32 cellular contexts compared by ENCODE assay signal in genomic region chr10:71307469-71308085, GRCh38. TPM values are rescaled to one million over a fixed set of nuclear protein-coding genes. Genes with fewer than 3 reads are reported as not detected.
DNase-seq lines count a peak whose midpoint lies in the region; ATAC-seq and TF ChIP-seq lines count a peak whose summit lies in the region.
"Had no signal": no experiment of that assay in that cellular context is flagged by ENCODE, and none has a peak within 500 bp of the region (broad histone marks: within the 10 kb centered on the region; RNA-seq: fewer than 3 reads in every experiment).

No MANE protein-coding gene starts in this region.

- H3K4me3 ChIP-seq in right cardiac atrium (ENCODE audit: low read length) (no peak overlapping the region), mucosa of descending colon (no peak overlapping the region), upper lobe of right lung (no peak overlapping the region), OCI-LY7 (ENCODE audit: low read depth, low read length, poor library complexity, severe bottlenecking) (no peak overlapping the region)
- H3K4me3 ChIP-seq: colonic mucosa, SK-N-MC, tibial artery had no signal

- intact Hi-C loops in right cardiac atrium (cut with DNase I) (no loop called here), mucosa of descending colon (cut with DNase I, micrococcal nuclease) (no loop called here), upper lobe of right lung (cut with DNase I) (no loop called here), OCI-LY7 (cut with micrococcal nuclease; ENCODE audit: unreplicated experiment) (no loop called here)

- H3K27ac Mint-ChIP-seq in T-helper 2 cell treated with Interferon-gamma antibody and Interleukin-4, amounts not matched to agents 5 μg/mL and 100 μg/mL, for 36 hours, result no peak overlapping the region
- H3K27ac Mint-ChIP-seq: activated B cell treated with CpG ODN at 0.5 μM for 24 hours; activated CD4-positive, alpha-beta T cell treated with anti-CD3 and anti-CD28 coated beads, Interleukin-2, amount 10 ng/mL, durations not matched to agents 7 days and 5 days; activated naive CD8-positive, alpha-beta T cell treated with anti-CD3 and anti-CD28 coated beads for 36 hours had no signal

- no peaks in the 10 kb centered on the region for H4K20me1 ChIP-seq in OCI-LY7 (ENCODE audit: insufficient read depth, low read length)

- no peaks in the 10 kb centered on the region for H3K9me3 Mint-ChIP-seq in T-helper 2 cell treated with Interferon-gamma antibody and Interleukin-4, amounts not matched to agents 5 μg/mL and 100 μg/mL, for 36 hours
- H3K9me3 Mint-ChIP-seq: activated B cell treated with CpG ODN at 0.5 μM for 24 hours; activated CD4-positive, alpha-beta T cell treated with anti-CD3 and anti-CD28 coated beads, Interleukin-2, amount 10 ng/mL, durations not matched to agents 7 days and 5 days; activated naive CD8-positive, alpha-beta T cell treated with anti-CD3 and anti-CD28 coated beads for 36 hours; neural crest cell had no signal

- H3K4me1 ChIP-seq in right cardiac atrium (ENCODE audit: control insufficient read depth, insufficient read depth, low read length) (no peaks in the 10 kb centered on the region), mucosa of descending colon (ENCODE audit: low read depth) (no peaks in the 10 kb centered on the region), upper lobe of right lung (no peaks in the 10 kb centered on the region), OCI-LY7 (ENCODE audit: insufficient read depth, low read length, poor library complexity, severe bottlenecking) (peaks cover 8% of the 10 kb centered on the region)
- H3K4me1 ChIP-seq: Caco-2, colonic mucosa had no signal

- H3K9me3 ChIP-seq in right cardiac atrium (ENCODE audit: control insufficient read depth, low read length), result no peaks in the 10 kb centered on the region
- H3K9me3 ChIP-seq in mucosa of descending colon, result no peaks in the 10 kb centered on the region
- no peaks in the 10 kb centered on the region for H3K9me3 ChIP-seq in upper lobe of right lung
- H3K9me3 ChIP-seq in OCI-LY7 (ENCODE audit: low read length), result no peaks in the 10 kb centered on the region
- H3K9me3 ChIP-seq: Caco-2, colonic mucosa, tibial artery had no signal

- no peak overlapping the region for H3K4me2 ChIP-seq in OCI-LY7 (ENCODE audit: low read length)

- H3K4me3 Mint-ChIP-seq in T-helper 2 cell treated with Interferon-gamma antibody and Interleukin-4, amounts not matched to agents 5 μg/mL and 100 μg/mL, for 36 hours, result no peak overlapping the region
- H3K4me3 Mint-ChIP-seq: activated B cell treated with CpG ODN at 0.5 μM for 24 hours; activated CD4-positive, alpha-beta T cell treated with anti-CD3 and anti-CD28 coated beads, Interleukin-2, amount 10 ng/mL, durations not matched to agents 7 days and 5 days; activated naive CD8-positive, alpha-beta T cell treated with anti-CD3 and anti-CD28 coated beads for 36 hours; CD14-positive monocyte; neural crest cell had no signal

- no peak overlapping the region for H2AFZ ChIP-seq in OCI-LY7 (ENCODE audit: low read length)

- TF ChIP-seq CTCF in mucosa of descending colon (IDR thresholded peaks at IDR 0.05) (no peak), upper lobe of right lung (IDR thresholded peaks at IDR 0.05) (no peak), OCI-LY7 (conservative IDR thresholded peaks at IDR 0.05; ENCODE audit: low read length) (no peak)

- no peaks in the 10 kb centered on the region for H3K36me3 Mint-ChIP-seq in T-helper 2 cell treated with Interferon-gamma antibody and Interleukin-4, amounts not matched to agents 5 μg/mL and 100 μg/mL, for 36 hours (ENCODE audit: low read depth)
- H3K36me3 Mint-ChIP-seq: activated naive CD8-positive, alpha-beta T cell treated with anti-CD3 and anti-CD28 coated beads for 36 hours; CD14-positive monocyte had no signal

- ATAC-seq in right cardiac atrium (peak; percentile 19 to 25), mucosa of descending colon (peak; percentile 37), upper lobe of right lung (peak; percentile 19)
- ATAC-seq: HCT116 had no signal

- H3K27me3 ChIP-seq in right cardiac atrium (ENCODE audit: control insufficient read depth, insufficient read depth), result no peaks in the 10 kb centered on the region
- H3K27me3 ChIP-seq in upper lobe of right lung, result no peaks in the 10 kb centered on the region
- H3K27me3 ChIP-seq: colonic mucosa had no signal

- no TSS peak for BruUV-seq in OCI-LY7 (replicated peaks; lab: Mats Ljungman, UMichigan)

- no peaks in the 10 kb centered on the region for H3K9me2 ChIP-seq in OCI-LY7 (ENCODE audit: insufficient read depth, low read length)

- CTCF ChIA-PET in OCI-LY7 (lab: Charles Lee; ENCODE audit: unreplicated experiment), result interaction anchor here (0.8 kb wide), 1 partner anchor 120 kb away, joined by 3 read pairs; no protein-coding TSS in a partner anchor

- H3K27me3 Mint-ChIP-seq in T-helper 2 cell treated with Interferon-gamma antibody and Interleukin-4, amounts not matched to agents 5 μg/mL and 100 μg/mL, for 36 hours (ENCODE audit: low read depth), result peaks cover 2% of the 10 kb centered on the region
- H3K27me3 Mint-ChIP-seq: activated naive CD8-positive, alpha-beta T cell treated with anti-CD3 and anti-CD28 coated beads for 36 hours had no signal

- H3K27ac ChIP-seq in right cardiac atrium (ENCODE audit: low read length) (no peak overlapping the region), upper lobe of right lung (no peak overlapping the region), OCI-LY7 (ENCODE audit: low read depth, low read length, poor library complexity, severe bottlenecking) (no peak overlapping the region)
- H3K27ac ChIP-seq: 22Rv1, colonic mucosa, epithelial cell of prostate, RWPE1, SK-N-MC, tibial artery had no signal

- H3K36me3 ChIP-seq in mucosa of descending colon (ENCODE audit: low read depth), result no peaks in the 10 kb centered on the region
- no peaks in the 10 kb centered on the region for H3K36me3 ChIP-seq in upper lobe of right lung
- H3K36me3 ChIP-seq in OCI-LY7 (ENCODE audit: insufficient read depth, low read length), result no peaks in the 10 kb centered on the region
- H3K36me3 ChIP-seq: colonic mucosa, tibial artery had no signal

- WGBS in right cardiac atrium, result 52% methylated on average over 8 of the region's 8 CpGs

- POLR2A ChIA-PET in OCI-LY7 (lab: Charles Lee), result interaction anchor here (0.5 kb wide), 1 partner anchor 16 kb away, joined by 3 read pairs; no protein-coding TSS in a partner anchor

- no peaks in the 10 kb centered on the region for H3K79me2 ChIP-seq in OCI-LY7 (ENCODE audit: insufficient read depth, low read depth, low read length)

- DNase-seq in NCI-H82 (lab: John Stamatoyannopoulos, UW) (peak; percentile 22), NCI-H82 treated with DMSO at 0.1 percent for 48 hours (lab: John Stamatoyannopoulos, UW; ENCODE audit: unreplicated experiment) (no peak), right cardiac atrium (peak in 1 of 3 donors; percentile 62), mucosa of descending colon (peak in 2 of 3 donors; percentile 11 to 34), upper lobe of right lung (no peak), NCI-H1930 (lab: John Stamatoyannopoulos, UW) (no peak), OCI-LY7 (ENCODE audit: low spot score) (no peak)
- DNase-seq in T-helper 2 cell treated with Interferon-gamma antibody and Interleukin-4, amounts not matched to agents 5 μg/mL and 100 μg/mL, for 36 hours (ENCODE audit: low spot score), result no peak
- DNase-seq: activated B cell treated with CpG ODN at 0.5 μM for 24 hours; activated CD4-positive, alpha-beta T cell treated with anti-CD3 and anti-CD28 coated beads, Interleukin-2, amount 10 ng/mL, durations not matched to agents 7 days and 5 days; activated gamma-delta T cell; activated naive CD8-positive, alpha-beta T cell treated with anti-CD3 and anti-CD28 coated beads for 36 hours; activated T-cell treated with anti-CD3 and anti-CD28 coated beads, Interleukin-2, amount 50 U/mL, for 1 hour; anterior cingulate cortex; colonic mucosa; effector memory CD4-positive, alpha-beta T cell; glutamatergic neuron; mammary epithelial cell; NCI-H1048; NCI-H446 treated with DMSO at 0.1 percent for 48 hours; stimulated activated CD4-positive, alpha-beta T cell treated with anti-CD3 and anti-CD28 coated beads, Interleukin-15, amount 100 ng/mL, for 24 hours; stimulated activated CD4-positive, alpha-beta T cell treated with anti-CD3 and anti-CD28 coated beads, Interleukin-4, amount 100 ng/mL, for 4 hours; T-helper 1 cell had no signal

- H3K4me1 Mint-ChIP-seq in T-helper 2 cell treated with Interferon-gamma antibody and Interleukin-4, amounts not matched to agents 5 μg/mL and 100 μg/mL, for 36 hours (ENCODE audit: low read depth), result no peaks in the 10 kb centered on the region
- H3K4me1 Mint-ChIP-seq: activated CD4-positive, alpha-beta T cell treated with anti-CD3 and anti-CD28 coated beads, Interleukin-2, amount 10 ng/mL, durations not matched to agents 7 days and 5 days; activated naive CD8-positive, alpha-beta T cell treated with anti-CD3 and anti-CD28 coated beads for 36 hours had no signal

RNA-seq across cellular contexts. Expression of gene SLC29A3, which starts 11.5 kb away (rescaled TPM):
- total RNA-seq in right cardiac atrium, result 1 to 10 TPM; 2.2 to 2.7 (median 2.4) TPM
- 1.4 TPM for polyA plus RNA-seq in right cardiac atrium
- 1 to 10 TPM; 6.0 to 6.4 (median 6.3) TPM for total RNA-seq in mucosa of descending colon
- 14.8 TPM for total RNA-seq in upper lobe of right lung
- 1.4 and 1.7 TPM in 2 replicates for total RNA-seq in OCI-LY7 (2014; rRNA removed; shearing (Covaris generic))
- total RNA-seq in OCI-LY7 (2022), result 7.3 and 8.2 TPM in 2 replicates

Comparison
In these comparisons a context has a peak if more than half of its experiments do, and no peak if none do; other contexts are left out.
1. DNase-seq: peak in NCI-H82 (single experiment) and mucosa of descending colon (2 of 3); none in NCI-H82 treated with DMSO at 0.1 percent for 48 hours (single experiment), upper lobe of right lung (single experiment), NCI-H1930 (0 of 2), OCI-LY7 (single experiment) and T-helper 2 cell treated with Interferon-gamma antibody and Interleukin-4, amounts not matched to agents 5 μg/mL and 100 μg/mL, for 36 hours (single experiment).
2. Peak in every context shown above with its lines, with median percentiles within 50 percentile points of each other: ATAC-seq.